In the genomic region with DNA sequence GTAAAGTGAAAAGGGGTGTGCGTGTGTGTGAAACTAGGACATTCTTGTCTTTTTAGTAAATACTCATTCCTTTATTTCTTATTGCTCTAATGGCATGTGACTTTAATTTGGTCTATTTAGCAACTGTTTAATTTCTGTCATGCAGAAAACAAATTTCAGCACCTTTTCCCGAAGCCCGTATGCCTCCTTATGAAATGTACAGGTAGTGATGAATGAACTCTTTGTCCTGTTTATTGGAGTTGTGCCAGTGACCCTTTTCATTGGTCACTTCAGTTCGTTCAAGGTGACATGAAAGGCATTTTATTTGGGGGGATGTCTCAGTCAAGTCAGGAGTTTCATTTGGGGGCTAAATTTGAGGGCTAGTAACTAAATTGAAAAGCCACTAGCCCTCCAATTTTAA, we compare ENCODE assay signal across 22 cellular contexts. TPM values are rescaled to one million over a fixed set of nuclear protein-coding genes. Genes with fewer than 3 reads are reported as not detected.
A peak's percentile ranks its signal among the peaks of the same experiment; 100 is the strongest.
DNase-seq lines count a peak whose midpoint lies in the region; ATAC-seq, FAIRE-seq and TF ChIP-seq lines count a peak whose summit lies in the region.
"Had no signal": no experiment of that assay in that cellular context is flagged by ENCODE, and none has a peak within 500 bp of the region (broad histone marks: within the 10 kb centered on the region; RNA-seq: fewer than 3 reads in every experiment).

No MANE protein-coding gene starts in this region.

- TF ChIP-seq EP300 in HepG2 (IDR thresholded peaks at IDR 0.05; ENCODE audit: low read depth in 2 of 2, low read length in 2 of 2), result peak in 1 of 2 experiments; percentile 35; a peak in 2 of 4 replicates
- TF ChIP-seq EP300 in HepG2 (CRISPR knock-in tag; IDR thresholded peaks at IDR 0.05; ENCODE audit: borderline replicate concordance), result no peak

- H3K9ac ChIP-seq in HepG2 (ENCODE audit: insufficient read depth, low read depth, low read length), result no peak overlapping the region

- TF ChIP-seq POLR2A in HepG2 (IDR thresholded peaks at IDR 0.05; ENCODE audit: insufficient read depth in 1 of 2, low read depth in 2 of 2, low read length in 2 of 2) (no peak), right lobe of liver (IDR thresholded peaks at IDR 0.05) (no peak)

- H3K27me3 ChIP-seq in HepG2 (ENCODE audit: control insufficient read depth in 1 of 2, insufficient read depth in 2 of 2, low read length in 2 of 2), result no peaks in the 10 kb centered on the region
- no peaks in the 10 kb centered on the region for H3K27me3 ChIP-seq in right lobe of liver
- H3K27me3 ChIP-seq in left lung, result no peaks in the 10 kb centered on the region
- no peaks in the 10 kb centered on the region for H3K27me3 ChIP-seq in pancreas
- H3K27me3 ChIP-seq: BE2C had no signal

- BruUV-seq in HepG2 (replicated peaks; lab: Mats Ljungman, UMichigan), result no TSS peak

- CTCF ChIA-PET in HepG2 (lab: Yijun Ruan, JAX; ENCODE audit: low intra/inter-chr PET ratio, low total read pairs), result no interaction called here

- H3K27ac ChIP-seq in HepG2 (ENCODE audit: extremely low read length, insufficient read depth, low read length), result peak overlapping the region; percentile 54
- H3K27ac ChIP-seq in right lobe of liver, result no peak overlapping the region
- peak overlapping the region; percentile 51 to 57 for H3K27ac ChIP-seq in left lung
- peak overlapping the region; percentile 15 to 46 (median 22) for H3K27ac ChIP-seq in pancreas
- H3K27ac ChIP-seq: A549, PC-9, SK-N-MC had no signal

- peak; percentile 65 for ATAC-seq in HepG2
- no peak for ATAC-seq in right lobe of liver
- ATAC-seq in left lung, result peak; percentile 2
- peak in 3 of 4 donors; percentile 50 to 57 (median 55) for ATAC-seq in pancreas
- no peak for ATAC-seq in GM21619 (IDR thresholded peaks at IDR 0.05; ENCODE audit: unreplicated experiment)
- ATAC-seq: A549 had no signal

- intact Hi-C loops in HepG2 (cut with micrococcal nuclease; ENCODE audit: unreplicated experiment), result no loop called here
- intact Hi-C loops in right lobe of liver (cut with DNase I), result no loop called here
- intact Hi-C loops in left lung (cut with DNase I), result no loop called here
- intact Hi-C loops in pancreas (cut with DNase I), result no loop called here

- no peak overlapping the region for H2AFZ ChIP-seq in HepG2 (ENCODE audit: low read length)
- H2AFZ ChIP-seq: PC-9 had no signal

- POLR2A ChIA-PET in HepG2 (lab: Yijun Ruan, JAX), result interaction anchor here (1.1 kb wide), 1 partner anchor 55 kb away, joined by 3 read pairs; a partner anchor contains a TSS

- H3K79me2 ChIP-seq in HepG2 (ENCODE audit: insufficient read depth, low read length), result no peaks in the 10 kb centered on the region

- H3K4me3 ChIP-seq in HepG2 (replicated peaks in 1 of 3; ENCODE audit: insufficient read depth in 1 of 3, low read depth in 2 of 3, low read length in 3 of 3) (no peak overlapping the region; a peak in 1 of 6 replicates), right lobe of liver (no peak overlapping the region), left lung (no peak overlapping the region), pancreas (no peak overlapping the region)
- H3K4me3 ChIP-seq: A549, PC-9, SK-N-MC had no signal

- peaks cover 62% of the 10 kb centered on the region for H3K4me1 ChIP-seq in HepG2 (ENCODE audit: insufficient read depth, low read length)
- no peaks in the 10 kb centered on the region for H3K4me1 ChIP-seq in right lobe of liver
- H3K4me1 ChIP-seq in left lung, result peaks cover 4 to 36% of the 10 kb centered on the region in 2 donors
- no peaks in the 10 kb centered on the region for H3K4me1 ChIP-seq in pancreas
- H3K4me1 ChIP-seq: A549 had no signal

- TF ChIP-seq CTCF in HepG2 (CRISPR knock-in tag; IDR thresholded peaks at IDR 0.05) (no peak), right lobe of liver (IDR thresholded peaks at IDR 0.05) (no peak), left lung (IDR thresholded peaks at IDR 0.05) (no peak), pancreas (IDR thresholded peaks at IDR 0.05) (no peak)

- DNase-seq in HepG2 (ENCODE audit: low spot score) (peak; percentile 80), right lobe of liver (no peak), left lung (no peak), pancreas (no peak), DMS 273 (lab: John Stamatoyannopoulos, UW; ENCODE audit: unreplicated experiment) (no peak), retina (no peak)
- DNase-seq: BE2C, H7, HFFc6, KG1, NCI-H1092 treated with DMSO at 0.1 percent for 48 hours, NCI-H2029 treated with DMSO at 0.1 percent for 48 hours, NCI-H226, NCI-H510A treated with DMSO at 0.1 percent for 48 hours, NCI-H748 treated with DMSO at 0.1 percent for 48 hours, PC-9, RPMI8226, SHP77 treated with DMSO at 0.1 percent for 48 hours had no signal

- H3K9me3 ChIP-seq in HepG2 (ENCODE audit: low read length) (no peaks in the 10 kb centered on the region), right lobe of liver (no peaks in the 10 kb centered on the region), left lung (no peaks in the 10 kb centered on the region), pancreas (no peaks in the 10 kb centered on the region)
- H3K9me3 ChIP-seq: A549, BE2C had no signal

- H3K4me2 ChIP-seq in HepG2 (ENCODE audit: low read depth, low read length), result peak overlapping the region; percentile 31
- H3K4me2 ChIP-seq: A549, PC-9 had no signal

- 18% methylated on average over 4 of the region's 4 CpGs for WGBS in HepG2 (ENCODE audit: low lambda C conversion rate)
- 49% methylated on average over 4 of the region's 4 CpGs for WGBS in right lobe of liver (ENCODE audit: insufficient coverage, low coverage, low lambda C conversion rate, missing lambda C conversion rate)
- WGBS in pancreas, 2 donors, result 49 to 50% methylated on average over 4 of the region's 4 CpGs

- H3K36me3 ChIP-seq in HepG2 (replicated peaks in 1 of 2; ENCODE audit: control insufficient read depth in 1 of 2, insufficient read depth in 2 of 2, low read length in 2 of 2) (peaks cover 0 to 1% of the 10 kb centered on the region in 2 experiments; a peak in 1 of 5 replicates), right lobe of liver (no peaks in the 10 kb centered on the region), left lung (no peaks in the 10 kb centered on the region), pancreas (no peaks in the 10 kb centered on the region)
- H3K36me3 ChIP-seq: BE2C had no signal

- in situ Hi-C loops in HepG2 (cut with HindIII; ENCODE audit: extremely low pct_ligation_motif_present, low pct_unique_long_range_greater_than_20kb), result no loop called here

- no peak for TF ChIP-seq RAD21 in HepG2 (CRISPR knock-in tag; IDR thresholded peaks at IDR 0.05)

- peak; percentile 15 for FAIRE-seq in HepG2 (lab: Jason Lieb, UNC)
- no peak for FAIRE-seq in pancreas (lab: Jason Lieb, UNC)
- FAIRE-seq: A549, GM19239 had no signal

- no peaks in the 10 kb centered on the region for H4K20me1 ChIP-seq in HepG2 (ENCODE audit: insufficient read depth, low read length)

TF ChIP-seq in HepG2, 621 proteins besides CTCF, POLR2A, EP300 and RAD21 (continues in another document):
- TF ChIP-seq ZSCAN21 (CRISPR knock-in tag; IDR thresholded peaks at IDR 0.05; ENCODE audit: borderline replicate concordance), result no peak
- TF ChIP-seq ZBTB8A (CRISPR knock-in tag; IDR thresholded peaks at IDR 0.05; ENCODE audit: borderline replicate concordance, low read depth), result no peak
- TF ChIP-seq MIXL1 (CRISPR knock-in tag; IDR thresholded peaks at IDR 0.05), result peak; percentile 38; the same call in 1 of the 2 replicates
- TF ChIP-seq JUND (CRISPR knock-in tag; IDR thresholded peaks at IDR 0.05), result no peak
- peak; percentile 65 for TF ChIP-seq RXRB (CRISPR knock-in tag; IDR thresholded peaks at IDR 0.05; ENCODE audit: borderline replicate concordance)
- peak; percentile 73 for TF ChIP-seq TBX2 (CRISPR knock-in tag; IDR thresholded peaks at IDR 0.05; ENCODE audit: borderline replicate concordance)
- no peak for TF ChIP-seq FOXP1 (IDR thresholded peaks at IDR 0.05)
- TF ChIP-seq FOXP1 (CRISPR knock-in tag; IDR thresholded peaks at IDR 0.05), result peak; percentile 45; the same call in 1 of the 2 replicates
- TF ChIP-seq ZNF33A (CRISPR knock-in tag; IDR thresholded peaks at IDR 0.05; ENCODE audit: borderline replicate concordance), result no peak
- no peak for TF ChIP-seq ZNF335 (CRISPR knock-in tag; IDR thresholded peaks at IDR 0.05)
- no peak for TF ChIP-seq SP4 (CRISPR knock-in tag; IDR thresholded peaks at IDR 0.05)

RNA-seq across cellular contexts. Expression of a gene that starts 55.2 kb away (rescaled TPM):
- total RNA-seq in HepG2 (2016; rRNA removed; fragmentation: Illumina TruSeq; extraction: Trizol) (10.1 and 11.4 TPM in 2 replicates), right lobe of liver (10 to 100 TPM in 4 of 6 experiments, 1 to 10 TPM in 2; 6.5 to 16.2 (median 11.5) TPM), left lung (10 to 100 TPM; 39.7 to 57.3 TPM), pancreas (10 to 100 TPM in 4 of 6 donors, 1 to 10 TPM in 2; 8.0 to 19.1 (median 11.1) TPM)
- 1.5 and 2.1 TPM in 2 replicates for total RNA-seq in HepG2 (2016; cell fraction: cytosol; rRNA removed; fragmentation: Illumina TruSeq; extraction: Trizol; ENCODE audit: low read depth)
- 11.8 and 12.0 TPM in 2 replicates for total RNA-seq in HepG2 (2016; cell fraction: insoluble cytoplasmic fraction; rRNA removed; fragmentation: Illumina TruSeq; extraction: Trizol)
- total RNA-seq in HepG2 (2016; cell fraction: membrane; rRNA removed; fragmentation: Illumina TruSeq; extraction: Trizol), result 3.9 and 4.1 TPM in 2 replicates
- total RNA-seq in HepG2 (2016; cell fraction: nucleus; rRNA removed; fragmentation: Illumina TruSeq; extraction: Trizol), result 32.1 and 34.1 TPM in 2 replicates
- polyA plus RNA-seq in HepG2 (2011; rRNA removed) (6.3 and 10.0 TPM in 2 replicates), pancreas (1 to 10 TPM; 4.5 to 9.3 TPM)
- polyA plus RNA-seq in HepG2 (2011; cell fraction: cytosol; rRNA removed), result 4.4 and 4.5 TPM in 2 replicates
- 9.3 and 10.4 TPM in 2 replicates for polyA plus RNA-seq in HepG2 (2011; cell fraction: nucleus; rRNA removed)
- 9.7 and 13.7 TPM in 2 replicates for polyA plus RNA-seq in HepG2 (2012)
- 0.59 and 0.74 TPM in 2 replicates for polyA plus RNA-seq in HepG2 (2016; cell fraction: cytosol; fragmentation: Illumina TruSeq; extraction: Trizol; ENCODE audit: low read depth)
- 5.4 and 5.7 TPM in 2 replicates for polyA plus RNA-seq in HepG2 (2016; cell fraction: insoluble cytoplasmic fraction; fragmentation: Illumina TruSeq; extraction: Trizol; ENCODE audit: low read depth)
- polyA plus RNA-seq in HepG2 (2016; cell fraction: membrane; fragmentation: Illumina TruSeq; extraction: Trizol; ENCODE audit: low read depth), result 0.90 and 1.2 TPM in 2 replicates
- polyA plus RNA-seq in HepG2 (2016; cell fraction: nucleus; fragmentation: Illumina TruSeq; extraction: Trizol; ENCODE audit: insufficient read depth, low read depth), result 12.6 and 14.0 TPM in 2 replicates
- polyA minus RNA-seq in HepG2 (2011; rRNA and poly(A)+ RNA removed; ENCODE audit: low replicate concordance), result 31.4 and 330 TPM in 2 replicates
- polyA minus RNA-seq in HepG2 (2011; cell fraction: cytosol; rRNA and poly(A)+ RNA removed), result 12.1 and 15.5 TPM in 2 replicates
- polyA minus RNA-seq in HepG2 (2011; cell fraction: nucleus; rRNA and poly(A)+ RNA removed), result 75.3 and 85.2 TPM in 2 replicates

Comparison
In these comparisons a context has a peak if more than half of its experiments do, and no peak if none do; other contexts are left out.
1. ATAC-seq: peak in HepG2 (single experiment), left lung (single experiment) and pancreas (3 of 4); none in right lobe of liver (0 of 4) and GM21619 (single experiment).
2. H3K27ac ChIP-seq: peak in HepG2 (single experiment), left lung (2 of 2) and pancreas (4 of 4); none in right lobe of liver (0 of 3).